ENCODE assay signal across 10 cellular contexts in genomic region chr20:44109951-44110361, GRCh38.
A peak's percentile ranks its signal among the peaks of the same experiment; 100 is the strongest.
DNase-seq lines count a peak whose midpoint lies in the region; ATAC-seq and TF ChIP-seq lines count a peak whose summit lies in the region.
"Had no signal": no experiment of that assay in that cellular context is flagged by ENCODE, and none has a peak within 500 bp of the region (broad histone marks: within the 10 kb centered on the region; RNA-seq: fewer than 3 reads in every experiment).

No MANE protein-coding gene starts in this region.

- DNase-seq in Right ventricle myocardium superior (no peak), cardiac septum (ENCODE audit: low spot score) (no peak), WTC11 (ENCODE audit: low spot score) (peak; percentile 59), left ventricle myocardium inferior (no peak), upper lobe of right lung (no peak), stomach (no peak), CD14-positive monocyte (ENCODE audit: low spot score) (no peak)

- 0 out of 2 replicates have a peak, but pooled peaks cover 2% of the 10 kb centered on the region for H3K4me1 Mint-ChIP-seq in WTC11
- H3K4me1 Mint-ChIP-seq in CD14-positive monocyte = no peaks in the 10 kb centered on the region

- no peak for TF ChIP-seq POLR2A in stomach (IDR thresholded peaks at IDR 0.05)

- POLR2A ChIA-PET in WTC11 (lab: Charles Lee) = no interaction called here

- H3K27me3 Mint-ChIP-seq in WTC11 (ENCODE audit: low read depth) = peaks cover 11% of the 10 kb centered on the region
- peaks cover 10 to 32% (median 27%) of the 10 kb centered on the region in 3 donors for H3K27me3 Mint-ChIP-seq in CD14-positive monocyte (ENCODE audit: low read depth in 3 of 3)

- TF ChIP-seq CTCF in WTC11 (IDR thresholded peaks at IDR 0.05) (peak; percentile 40), left ventricle myocardium inferior (IDR thresholded peaks at IDR 0.05; ENCODE audit: borderline replicate concordance) (peak; percentile 46), upper lobe of right lung (IDR thresholded peaks at IDR 0.05) (no peak), stomach (IDR thresholded peaks at IDR 0.05) (peak in 1 of 7 experiments; percentile 8), CD14-positive monocyte (IDR thresholded peaks at IDR 0.05) (no peak)

- H3K36me3 Mint-ChIP-seq in WTC11 (peaks cover 21% of the 10 kb centered on the region), CD14-positive monocyte (no peaks in the 10 kb centered on the region)

- WGBS in stomach, 5 donors = 23 to 45% (median 31%) methylated on average over 4 to 5 of the region's 5 CpGs

- H3K9me3 Mint-ChIP-seq in WTC11 (peaks cover 35% of the 10 kb centered on the region), CD14-positive monocyte (peaks cover 10 to 26% (median 14%) of the 10 kb centered on the region in 7 donors)

- H3K27ac Mint-ChIP-seq in WTC11 = no peak overlapping the region
- no peak overlapping the region for H3K27ac Mint-ChIP-seq in CD14-positive monocyte
- H3K27ac Mint-ChIP-seq: activated naive CD8-positive, alpha-beta T cell had no signal

- H3K27me3 ChIP-seq in left ventricle myocardium inferior (ENCODE audit: low read depth) = peaks cover under 1% of the 10 kb centered on the region
- H3K27me3 ChIP-seq in upper lobe of right lung = no peaks in the 10 kb centered on the region
- H3K27me3 ChIP-seq in stomach = peaks cover 0 to 43% (median 3%) of the 10 kb centered on the region in 3 donors

- H3K4me3 Mint-ChIP-seq in WTC11 (no peak overlapping the region), CD14-positive monocyte (no peak overlapping the region)
- H3K4me3 Mint-ChIP-seq: activated naive CD8-positive, alpha-beta T cell had no signal

- no peak overlapping the region for H3K27ac ChIP-seq in left ventricle myocardium inferior (replicated peaks)
- H3K27ac ChIP-seq in upper lobe of right lung = no peak overlapping the region
- no peak overlapping the region for H3K27ac ChIP-seq in stomach
- H3K27ac ChIP-seq: thoracic aorta had no signal

- CTCF ChIA-PET in WTC11 (lab: Charles Lee) = interaction anchor here (0.5 to 4.0 kb wide), 15 partner anchors 10 to 473 kb away, joined by 3 to 40 read pairs (median 3); partner anchors contain the start of gene JPH2

- H3K4me1 ChIP-seq in left ventricle myocardium inferior (peaks cover 29% of the 10 kb centered on the region), upper lobe of right lung (no peaks in the 10 kb centered on the region), stomach (peaks cover 0 to 31% (median 10%) of the 10 kb centered on the region in 4 donors)

- ATAC-seq in Right ventricle myocardium superior (ENCODE audit: poor library complexity) (peak; percentile 10), WTC11 (peak; percentile 92), upper lobe of right lung (no peak), HG02938 (IDR thresholded peaks at IDR 0.05; ENCODE audit: unreplicated experiment) (no peak)

- H3K36me3 ChIP-seq in left ventricle myocardium inferior (no peaks in the 10 kb centered on the region), upper lobe of right lung (no peaks in the 10 kb centered on the region), stomach (no peaks in the 10 kb centered on the region)

- H3K4me3 ChIP-seq in left ventricle myocardium inferior (no peak overlapping the region), upper lobe of right lung (no peak overlapping the region), stomach (no peak overlapping the region)
- H3K4me3 ChIP-seq: thoracic aorta had no signal

- H3K9me3 ChIP-seq in left ventricle myocardium inferior (replicated peaks) (peaks cover 8% of the 10 kb centered on the region), upper lobe of right lung (no peaks in the 10 kb centered on the region), stomach (peaks cover 0 to 10% (median 7%) of the 10 kb centered on the region in 4 donors)
- H3K9me3 ChIP-seq: thoracic aorta had no signal

- intact Hi-C loops in Right ventricle myocardium superior (cut with DNase I) (no loop called here), cardiac septum (cut with DNase I) (no loop called here), left ventricle myocardium inferior (cut with micrococcal nuclease) (no loop called here), upper lobe of right lung (cut with DNase I) (no loop called here), stomach (cut with DNase I; ENCODE audit: low total_unique reads) (no loop called here), CD14-positive monocyte (cut with micrococcal nuclease) (loop anchor here in 1 of 2 donors (10.0 kb wide), 1 partner anchor 75 kb away; the partner anchor contains the start of gene JPH2)

- TF ChIP-seq EP300 in stomach (IDR thresholded peaks at IDR 0.05) = no peak

TF ChIP-seq in WTC11, 78 proteins besides CTCF, POLR2A, EP300 and RAD21:
- no peak for TF ChIP-seq ELF4 (CRISPR knock-in tag; IDR thresholded peaks at IDR 0.05; ENCODE audit: low read depth)
- no peak for TF ChIP-seq ESRRA (CRISPR knock-in tag; IDR thresholded peaks at IDR 0.05; ENCODE audit: borderline replicate concordance)
- TF ChIP-seq CDX4 (CRISPR knock-in tag; IDR thresholded peaks at IDR 0.05; ENCODE audit: borderline replicate concordance) = no peak
- no peak for TF ChIP-seq IRF2 (CRISPR knock-in tag; IDR thresholded peaks at IDR 0.05; ENCODE audit: borderline replicate concordance, low read depth)
- no peak for TF ChIP-seq MYBL2 (CRISPR knock-in tag; IDR thresholded peaks at IDR 0.05)
- TF ChIP-seq SOX15 (CRISPR knock-in tag; IDR thresholded peaks at IDR 0.05) = no peak
- TF ChIP-seq ATF1 (CRISPR knock-in tag; IDR thresholded peaks at IDR 0.05) = no peak

Comparison
In these comparisons a context has a peak if more than half of its experiments do, and no peak if none do; other contexts are left out.
1. ATAC-seq: peak in Right ventricle myocardium superior (single experiment) and WTC11 (single experiment); none in upper lobe of right lung (single experiment) and HG02938 (single experiment).
2. CTCF ChIP-seq: peak in WTC11 (single experiment) and left ventricle myocardium inferior (single experiment); none in upper lobe of right lung (single experiment) and CD14-positive monocyte (single experiment).